ENCODE assay signal across 16 cellular contexts in the genomic region with DNA sequence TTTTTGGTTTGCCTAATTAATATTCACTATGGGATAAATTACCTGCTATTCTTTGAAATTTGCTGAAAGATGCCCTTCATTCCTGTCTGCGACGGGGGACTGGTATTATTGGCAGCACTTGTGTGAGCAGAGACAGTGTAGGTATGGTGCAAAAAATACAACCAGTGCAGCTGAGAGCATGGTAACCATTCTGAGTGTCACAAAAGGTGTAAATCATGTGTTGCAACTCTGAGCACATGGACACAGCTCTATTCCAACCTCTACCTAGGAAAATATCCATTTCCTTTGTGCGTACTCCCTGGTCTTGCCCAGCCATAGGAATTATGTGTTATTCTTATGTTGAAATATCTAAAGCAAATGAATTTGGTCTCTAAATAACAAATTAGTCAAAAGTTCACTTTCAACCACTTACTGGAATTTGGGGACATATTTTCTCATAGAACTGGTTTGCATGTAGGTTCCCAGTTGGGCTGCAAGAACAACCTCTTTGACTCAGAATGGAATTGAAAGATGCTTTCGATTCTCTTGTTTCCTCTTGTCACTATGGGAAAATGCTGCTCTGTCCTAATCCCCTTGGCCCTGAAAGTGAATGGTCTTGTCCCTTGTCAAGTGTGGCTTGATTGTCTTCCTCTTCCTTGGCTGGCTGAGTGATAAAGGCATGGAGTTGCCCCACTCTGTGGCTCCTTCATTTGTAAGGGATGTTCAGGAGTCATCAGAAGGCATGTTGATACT. TPM values are rescaled to one million over a fixed set of nuclear protein-coding genes. Genes with fewer than 3 reads are reported as not detected.
DNase-seq lines count a peak whose midpoint lies in the region; ATAC-seq lines count a peak whose summit lies in the region.
"Had no signal": no experiment of that assay in that cellular context is flagged by ENCODE, and none has a peak within 500 bp of the region (broad histone marks: within the 10 kb centered on the region; RNA-seq: fewer than 3 reads in every experiment).

No MANE protein-coding gene starts in this region.

- peaks cover 16 to 25% of the 10 kb centered on the region in 2 donors for H3K27me3 Mint-ChIP-seq in natural killer cell treated with Interleukin-12 subunit alpha and Interleukin-12 subunit beta and Interleukin-15 and Interleukin-18, amount 100 ng/mL, for 72 hours

- DNase-seq in natural killer cell treated with Interleukin-12 subunit alpha and Interleukin-12 subunit beta and Interleukin-15 and Interleukin-18, amount 100 ng/mL, for 72 hours (ENCODE audit: low spot score) = no peak
- DNase-seq in midbrain (lab: John Stamatoyannopoulos, UW) (no peak), NCI-H774 (lab: John Stamatoyannopoulos, UW) (no peak), NCI-H446 treated with DMSO at 0.1 percent for 48 hours (lab: John Stamatoyannopoulos, UW) (no peak)
- DNase-seq: activated T-cell treated with anti-CD3 and anti-CD28 coated beads, Interleukin-2, amount 50 U/mL, for 24 hours; aorta; effector CD4-positive, alpha-beta T cell; foreskin melanocyte; NCI-H1092 treated with DMSO at 0.1 percent for 48 hours; NCI-H510A; retina; SHP77 had no signal

- H3K4me3 Mint-ChIP-seq in natural killer cell treated with Interleukin-12 subunit alpha and Interleukin-12 subunit beta and Interleukin-15 and Interleukin-18, amount 100 ng/mL, for 72 hours = no peak overlapping the region
- H3K4me3 Mint-ChIP-seq: activated T-cell treated with anti-CD3 and anti-CD28 coated beads, Interleukin-2, amount 50 U/mL, for 24 hours had no signal

- ATAC-seq in GM18508 (IDR thresholded peaks at IDR 0.05; ENCODE audit: insufficient read depth, unreplicated experiment) (peak; percentile 85), GM19455 (IDR thresholded peaks at IDR 0.05; ENCODE audit: unreplicated experiment) (peak; percentile 75), HG02759 (IDR thresholded peaks at IDR 0.05; ENCODE audit: unreplicated experiment) (peak; percentile 68), HG03520 (IDR thresholded peaks at IDR 0.05; ENCODE audit: unreplicated experiment) (peak; percentile 90)
- ATAC-seq in natural killer cell treated with Interleukin-12 subunit alpha and Interleukin-12 subunit beta and Interleukin-15 and Interleukin-18, amount 100 ng/mL, for 72 hours = no peak

- H3K27ac Mint-ChIP-seq in natural killer cell treated with Interleukin-12 subunit alpha and Interleukin-12 subunit beta and Interleukin-15 and Interleukin-18, amount 100 ng/mL, for 72 hours = no peak overlapping the region
- H3K27ac Mint-ChIP-seq: activated T-cell treated with anti-CD3 and anti-CD28 coated beads, Interleukin-2, amount 50 U/mL, for 24 hours had no signal

- H3K4me1 Mint-ChIP-seq in natural killer cell treated with Interleukin-12 subunit alpha and Interleukin-12 subunit beta and Interleukin-15 and Interleukin-18, amount 100 ng/mL, for 72 hours (ENCODE audit: low read depth in 2 of 2) = peaks cover 2 to 8% of the 10 kb centered on the region in 2 donors

- H3K36me3 Mint-ChIP-seq in natural killer cell treated with Interleukin-12 subunit alpha and Interleukin-12 subunit beta and Interleukin-15 and Interleukin-18, amount 100 ng/mL, for 72 hours = no peaks in the 10 kb centered on the region

- H3K9me3 Mint-ChIP-seq in natural killer cell treated with Interleukin-12 subunit alpha and Interleukin-12 subunit beta and Interleukin-15 and Interleukin-18, amount 100 ng/mL, for 72 hours = no peaks in the 10 kb centered on the region
- H3K9me3 Mint-ChIP-seq: activated T-cell treated with anti-CD3 and anti-CD28 coated beads, Interleukin-2, amount 50 U/mL, for 24 hours had no signal

RNA-seq across cellular contexts. Expression of a gene that starts 57.0 kb away (rescaled TPM):
- 100 to 1,000 TPM; 185 to 208 TPM for total RNA-seq in natural killer cell treated with Interleukin-12 subunit alpha and Interleukin-12 subunit beta and Interleukin-15 and Interleukin-18, amount 100 ng/mL, for 72 hours

Comparison
In these comparisons a context has a peak if more than half of its experiments do, and no peak if none do; other contexts are left out.
1. ATAC-seq: peak in GM18508 (single experiment), GM19455 (single experiment), HG02759 (single experiment) and HG03520 (single experiment); none in natural killer cell treated with Interleukin-12 subunit alpha and Interleukin-12 subunit beta and Interleukin-15 and Interleukin-18, amount 100 ng/mL, for 72 hours (0 of 2).